In the genomic region with DNA sequence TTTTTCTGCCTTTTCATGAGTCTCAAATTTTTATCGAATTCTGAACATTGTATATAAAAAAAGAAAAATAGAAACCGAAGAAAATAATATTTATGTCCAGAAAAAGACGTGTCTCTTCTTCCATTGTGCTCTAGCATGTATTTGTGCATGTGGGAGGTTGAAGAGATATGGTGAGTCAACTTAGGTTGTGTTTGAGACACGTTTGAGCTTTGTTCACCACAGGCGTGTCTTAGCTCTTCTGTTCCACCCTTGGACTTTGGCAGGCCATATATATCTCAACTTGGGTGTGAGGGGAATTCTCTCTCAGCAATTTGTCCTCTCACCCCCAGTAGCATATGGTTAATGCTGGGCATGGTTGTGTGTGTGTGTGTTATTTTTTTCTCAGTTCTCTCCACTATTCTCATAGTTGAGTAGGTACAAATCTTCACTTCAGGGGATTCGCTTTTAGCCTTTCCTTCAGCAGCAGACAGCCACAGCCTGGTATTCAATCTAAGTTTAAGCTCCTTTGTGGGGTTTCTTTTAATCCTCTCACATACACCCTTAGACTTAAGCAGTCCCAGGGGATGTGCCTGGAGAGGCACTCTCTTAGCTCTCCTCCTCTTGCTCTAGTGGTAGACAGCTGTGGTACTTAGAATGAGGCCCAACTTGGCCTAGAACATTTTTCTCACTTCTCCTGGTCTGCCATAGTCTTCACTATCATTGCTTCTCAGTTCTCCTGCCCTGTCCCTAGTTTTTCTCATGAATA, we compare ENCODE assay signal across 29 cellular contexts.
"Had no signal": no experiment of that assay in that cellular context is flagged by ENCODE, and none has a peak within 500 bp of the region (broad histone marks: within the 10 kb centered on the region; RNA-seq: fewer than 3 reads in every experiment).

No MANE protein-coding gene starts in this region.

- H3K36me3 ChIP-seq: gastroesophageal sphincter, right atrium auricular region, tibial nerve had no signal

- H3K9me3 ChIP-seq: gastroesophageal sphincter had no signal

- H3K4me3 Mint-ChIP-seq: activated CD4-positive, alpha-beta T cell treated with anti-CD3 and anti-CD28 coated beads for 36 hours; activated CD8-positive, alpha-beta memory T cell treated with anti-CD3 and anti-CD28 coated beads, Interleukin-2, amount 10 ng/mL, durations not matched to agents 7 days and 5 days; activated CD8-positive, alpha-beta T cell treated with anti-CD3 and anti-CD28 coated beads, Interleukin-2, amount 10 ng/mL, durations not matched to agents 7 days and 5 days; activated naive CD8-positive, alpha-beta T cell; memory B cell; naive thymus-derived CD8-positive, alpha-beta T cell; neural crest cell; stimulated activated memory B cell treated with anti-CD40 and anti-IgM and Interleukin-4, amounts not matched to agents 10 μg/mL and 1 μg/mL and 100 μg/mL, for 72 hours; T-helper 2 cell treated with Interferon-gamma antibody and Interleukin-4, amounts not matched to agents 5 μg/mL and 100 μg/mL, for 36 hours had no signal

- H3K27me3 Mint-ChIP-seq: activated CD4-positive, alpha-beta T cell treated with anti-CD3 and anti-CD28 coated beads for 36 hours; activated CD8-positive, alpha-beta memory T cell treated with anti-CD3 and anti-CD28 coated beads, Interleukin-2, amount 10 ng/mL, durations not matched to agents 7 days and 5 days; activated naive CD8-positive, alpha-beta T cell; memory B cell; naive thymus-derived CD8-positive, alpha-beta T cell; stimulated activated memory B cell treated with anti-CD40 and anti-IgM and Interleukin-4, amounts not matched to agents 10 μg/mL and 1 μg/mL and 100 μg/mL, for 72 hours had no signal

- H3K4me3 ChIP-seq: coronary artery, dorsolateral prefrontal cortex, gastroesophageal sphincter, right atrium auricular region, smooth muscle cell, tibial nerve had no signal

- H3K27ac Mint-ChIP-seq: activated CD4-positive, alpha-beta T cell treated with anti-CD3 and anti-CD28 coated beads for 36 hours; activated CD8-positive, alpha-beta memory T cell treated with anti-CD3 and anti-CD28 coated beads, Interleukin-2, amount 10 ng/mL, durations not matched to agents 7 days and 5 days; activated CD8-positive, alpha-beta T cell treated with anti-CD3 and anti-CD28 coated beads, Interleukin-2, amount 10 ng/mL, durations not matched to agents 7 days and 5 days; activated naive CD8-positive, alpha-beta T cell; memory B cell; naive thymus-derived CD8-positive, alpha-beta T cell; stimulated activated memory B cell treated with anti-CD40 and anti-IgM and Interleukin-4, amounts not matched to agents 10 μg/mL and 1 μg/mL and 100 μg/mL, for 72 hours; T-helper 2 cell treated with Interferon-gamma antibody and Interleukin-4, amounts not matched to agents 5 μg/mL and 100 μg/mL, for 36 hours had no signal

- H3K36me3 Mint-ChIP-seq: activated CD8-positive, alpha-beta memory T cell treated with anti-CD3 and anti-CD28 coated beads, Interleukin-2, amount 10 ng/mL, durations not matched to agents 7 days and 5 days; activated naive CD8-positive, alpha-beta T cell; memory B cell; naive thymus-derived CD8-positive, alpha-beta T cell; stimulated activated memory B cell treated with anti-CD40 and anti-IgM and Interleukin-4, amounts not matched to agents 10 μg/mL and 1 μg/mL and 100 μg/mL, for 72 hours had no signal

- DNase-seq: activated CD4-positive, alpha-beta T cell treated with anti-CD3 and anti-CD28 coated beads for 36 hours; activated CD4-positive, CD25-positive, alpha-beta regulatory T cell; activated CD8-positive, alpha-beta memory T cell treated with anti-CD3 and anti-CD28 coated beads, Interleukin-2, amount 10 ng/mL, durations not matched to agents 7 days and 5 days; activated CD8-positive, alpha-beta T cell treated with anti-CD3 and anti-CD28 coated beads, Interleukin-2, amount 10 ng/mL, durations not matched to agents 7 days and 5 days; activated effector memory CD4-positive, alpha-beta T cell treated with Interleukin-2 at 50 U/mL for 16 hours; activated naive CD4-positive, alpha-beta T cell treated with Interleukin-2 at 50 U/mL for 16 hours; anterior cingulate cortex; dorsolateral prefrontal cortex; effector memory CD4-positive, alpha-beta T cell; erythroblast; hippocampal formation; midbrain; naive thymus-derived CD8-positive, alpha-beta T cell; occipital lobe; stimulated activated CD4-positive, alpha-beta T cell treated with anti-CD3 and anti-CD28 coated beads, Interleukin-1b, Interleukin-23, amount 100 ng/mL, for 48 hours; stimulated activated CD4-positive, alpha-beta T cell treated with anti-CD3 and anti-CD28 coated beads, Interleukin-4, amount 100 ng/mL, for 4 hours; stimulated activated CD8-positive, alpha-beta memory T cell treated with anti-CD3 and anti-CD28 coated beads, Interleukin-4, amount 100 ng/mL, for 48 hours; T-helper 1 cell had no signal

- ATAC-seq: activated CD4-positive, alpha-beta T cell treated with anti-CD3 and anti-CD28 coated beads for 36 hours; activated CD8-positive, alpha-beta memory T cell treated with anti-CD3 and anti-CD28 coated beads, Interleukin-2, amount 10 ng/mL, durations not matched to agents 7 days and 5 days; activated CD8-positive, alpha-beta T cell treated with anti-CD3 and anti-CD28 coated beads, Interleukin-2, amount 10 ng/mL, durations not matched to agents 7 days and 5 days; gastroesophageal sphincter; naive thymus-derived CD8-positive, alpha-beta T cell; stimulated activated memory B cell treated with anti-CD40 and anti-IgM and Interleukin-4, amounts not matched to agents 10 μg/mL and 1 μg/mL and 100 μg/mL, for 72 hours had no signal

- H3K27me3 ChIP-seq: dorsolateral prefrontal cortex, gastroesophageal sphincter, right atrium auricular region, tibial nerve had no signal

- H3K4me1 Mint-ChIP-seq: activated CD8-positive, alpha-beta memory T cell treated with anti-CD3 and anti-CD28 coated beads, Interleukin-2, amount 10 ng/mL, durations not matched to agents 7 days and 5 days; memory B cell; neural crest cell had no signal

- H3K4me1 ChIP-seq: gastroesophageal sphincter, parathyroid adenoma, right atrium auricular region, tibial nerve had no signal
